In genomic region chr12:30928356-30929264, GRCh38 we compare ENCODE assay signal across 1 cellular context.
TF ChIP-seq lines count a peak whose summit lies in the region.

No MANE protein-coding gene starts in this region.

TF ChIP-seq in H1, 55 proteins besides CTCF, POLR2A, EP300 and RAD21:
- no peak for TF ChIP-seq RFX5 (IDR thresholded peaks at IDR 0.05; ENCODE audit: borderline replicate concordance, low read depth, low read length)
- TF ChIP-seq HDAC2 (IDR thresholded peaks at IDR 0.05; ENCODE audit: borderline replicate concordance in 1 of 2, low read depth in 2 of 2, low read length in 2 of 2), result no peak
- no peak for TF ChIP-seq YY1 (IDR thresholded peaks at IDR 0.05; ENCODE audit: low read depth, low read length)
- TF ChIP-seq PHF8 (conservative IDR thresholded peaks at IDR 0.05; ENCODE audit: low read depth, low read length), result no peak
- no peak for TF ChIP-seq TAF7 (optimal IDR thresholded peaks at IDR 0.05; ENCODE audit: borderline replicate concordance, low read depth, low read length)
- TF ChIP-seq E2F6 (IDR thresholded peaks at IDR 0.05), result no peak
- no peak for TF ChIP-seq SUZ12 (IDR thresholded peaks at IDR 0.05; ENCODE audit: low read length)
- no peak for TF ChIP-seq TAF1 (IDR thresholded peaks at IDR 0.05; ENCODE audit: low read depth, low read length)
- TF ChIP-seq CBX5 (IDR thresholded peaks at IDR 0.05; ENCODE audit: low read depth, low read length), result no peak
- TF ChIP-seq GABPA (IDR thresholded peaks at IDR 0.05; ENCODE audit: borderline replicate concordance, insufficient read depth, low read length), result no peak
- no peak for TF ChIP-seq ZNF274 (IDR thresholded peaks at IDR 0.05; ENCODE audit: borderline replicate concordance, extremely low read depth, low read length)
- no peak for TF ChIP-seq HDAC6 (IDR thresholded peaks at IDR 0.05; ENCODE audit: low read depth, low read length)
- no peak for TF ChIP-seq NRF1 (IDR thresholded peaks at IDR 0.05; ENCODE audit: low read depth, low read length)
- no peak for TF ChIP-seq TEAD4 (IDR thresholded peaks at IDR 0.05; ENCODE audit: low read depth, low read length)
